ENCODE assay signal across 15 cellular contexts in genomic region chr9:127924736-127925444, GRCh38. TPM values are rescaled to one million over a fixed set of nuclear protein-coding genes. Genes with fewer than 3 reads are reported as not detected.
A peak's percentile ranks its signal among the peaks of the same experiment; 100 is the strongest.
DNase-seq lines count a peak whose midpoint lies in the region; ATAC-seq, FAIRE-seq and TF ChIP-seq lines count a peak whose summit lies in the region.
"Had no signal": no experiment of that assay in that cellular context is flagged by ENCODE, and none has a peak within 500 bp of the region (broad histone marks: within the 10 kb centered on the region; RNA-seq: fewer than 3 reads in every experiment).

No MANE protein-coding gene starts in this region.

- no peak for ATAC-seq in CD4-positive, alpha-beta T cell (ENCODE audit: poor library complexity)
- ATAC-seq in RWPE2 (ENCODE audit: low read depth) (no peak), GM21447 (IDR thresholded peaks at IDR 0.05; ENCODE audit: unreplicated experiment) (no peak)

- no peaks in the 10 kb centered on the region for H3K9me3 ChIP-seq in CD4-positive, alpha-beta T cell (ENCODE audit: control insufficient read depth, low read length)
- H3K9me3 ChIP-seq in RWPE2 (ENCODE audit: severe bottlenecking) (no peaks in the 10 kb centered on the region), kidney (ENCODE audit: control insufficient read depth in 1 of 2, low read length in 2 of 2) (no peaks in the 10 kb centered on the region), MM.1S (replicated peaks; ENCODE audit: insufficient read depth, low read length) (no peaks in the 10 kb centered on the region)
- H3K9me3 ChIP-seq: HAP-1, SJSA1 had no signal

- no peaks in the 10 kb centered on the region for H3K27me3 ChIP-seq in CD4-positive, alpha-beta T cell (ENCODE audit: control insufficient read depth, insufficient read depth, low read length)
- H3K27me3 ChIP-seq in RWPE2 (ENCODE audit: insufficient read depth, poor library complexity, severe bottlenecking) (no peaks in the 10 kb centered on the region), MM.1S (replicated peaks; ENCODE audit: insufficient read depth, low read length) (no peaks in the 10 kb centered on the region)
- H3K27me3 ChIP-seq: SJSA1 had no signal

- no peaks in the 10 kb centered on the region for H3K36me3 ChIP-seq in RWPE2 (ENCODE audit: low read depth)
- no peaks in the 10 kb centered on the region for H3K36me3 ChIP-seq in kidney (ENCODE audit: control insufficient read depth in 1 of 2, insufficient read depth in 2 of 2, low read length in 2 of 2)
- H3K36me3 ChIP-seq in MM.1S (replicated peaks; ENCODE audit: insufficient read depth, low read length): no peaks in the 10 kb centered on the region
- H3K36me3 ChIP-seq: HAP-1, SJSA1 had no signal

- no peaks in the 10 kb centered on the region for H3K9me3 Mint-ChIP-seq in CD4-positive, alpha-beta T cell

- no peak overlapping the region for H3K4me3 ChIP-seq in RWPE2 (ENCODE audit: severe bottlenecking)
- no peak overlapping the region for H3K4me3 ChIP-seq in kidney (ENCODE audit: low read length in 2 of 2)
- no peak overlapping the region for H3K4me3 ChIP-seq in MM.1S (ENCODE audit: low read length)
- H3K4me3 ChIP-seq: HAP-1, SJSA1 had no signal

- FAIRE-seq in kidney (lab: Jason Lieb, UNC): no peak
- FAIRE-seq: D721Med had no signal

- intact Hi-C loops in CD4-positive, alpha-beta T cell (cut with DNase I, micrococcal nuclease): no loop called here
- intact Hi-C loops in kidney (cut with DNase I): loop anchor here (5.0 kb wide), 1 partner anchor 333 kb away; no protein-coding TSS in a partner anchor

- H3K4me1 ChIP-seq in RWPE2 (ENCODE audit: insufficient read depth, poor library complexity, severe bottlenecking) (peaks cover 18% of the 10 kb centered on the region), kidney (ENCODE audit: control insufficient read depth in 1 of 2, insufficient read depth in 1 of 2, low read depth in 1 of 2, low read length in 2 of 2) (peaks cover 0 to 19% of the 10 kb centered on the region in 2 donors), MM.1S (ENCODE audit: low read length) (peaks cover 37% of the 10 kb centered on the region)
- H3K4me1 ChIP-seq: HAP-1 had no signal

- H3K4me3 Mint-ChIP-seq in CD4-positive, alpha-beta T cell: peak overlapping the region; percentile 35

- H3K27ac ChIP-seq in CD4-positive, alpha-beta T cell (ENCODE audit: low read depth, low read length): no peak overlapping the region
- H3K27ac ChIP-seq in RWPE2 (ENCODE audit: poor library complexity, severe bottlenecking) (peak overlapping the region; percentile 59), kidney (ENCODE audit: low read depth in 2 of 2, low read length in 2 of 2) (no peak overlapping the region), MM.1S (ENCODE audit: low read length) (no peak overlapping the region)

- TF ChIP-seq CTCF in CD4-positive, alpha-beta T cell (IDR thresholded peaks at IDR 0.05): no peak
- TF ChIP-seq CTCF in RWPE2 (IDR thresholded peaks at IDR 0.05; ENCODE audit: poor library complexity, severe bottlenecking) (no peak), kidney (IDR thresholded peaks at IDR 0.05; ENCODE audit: borderline replicate concordance, extremely low read depth, insufficient read depth) (no peak), MM.1S (IDR thresholded peaks at IDR 0.05; ENCODE audit: low read length) (no peak)

- peaks cover 4% of the 10 kb centered on the region for H3K27me3 Mint-ChIP-seq in CD4-positive, alpha-beta T cell

- peaks cover 25% of the 10 kb centered on the region for H3K4me1 Mint-ChIP-seq in CD4-positive, alpha-beta T cell (ENCODE audit: low read depth)

- CTCF ChIA-PET in CD4-positive, alpha-beta T cell (lab: Charles Lee): no interaction called here

- DNase-seq in NCI-H2171 treated with DMSO at 0.1 percent for 48 hours (lab: John Stamatoyannopoulos, UW) (peak; percentile 31), NCI-H2171 (lab: John Stamatoyannopoulos, UW) (no peak), RWPE2 (ENCODE audit: low spot score) (no peak), kidney (peak; percentile 68), MM.1S (no peak), CD1c-positive myeloid dendritic cell (ENCODE audit: extremely low spot score) (no peak)
- no peak for DNase-seq in CD4-positive, alpha-beta T cell
- DNase-seq: DMS79 treated with DMSO at 0.1 percent for 48 hours, NCI-H1105, NCI-H2081, NCI-H2227 treated with DMSO at 0.1 percent for 48 hours had no signal

- H3K4me2 ChIP-seq in MM.1S (ENCODE audit: low read depth, low read length): no peak overlapping the region

- H3K79me2 ChIP-seq in MM.1S (ENCODE audit: low read length): no peaks in the 10 kb centered on the region

- POLR2A ChIA-PET in CD4-positive, alpha-beta T cell (lab: Charles Lee): no interaction called here

- H3F3A ChIP-seq in MM.1S (ENCODE audit: insufficient read depth, low read length): peaks cover 40% of the 10 kb centered on the region

- no peak overlapping the region for H3K9ac ChIP-seq in kidney (ENCODE audit: low read length in 2 of 2)
- no peak overlapping the region for H3K9ac ChIP-seq in MM.1S (ENCODE audit: low read length)

- no peak overlapping the region for H3K27ac Mint-ChIP-seq in CD4-positive, alpha-beta T cell

- H4K20me1 ChIP-seq in MM.1S (ENCODE audit: insufficient read depth, low read length): no peaks in the 10 kb centered on the region

- no peaks in the 10 kb centered on the region for H3K36me3 Mint-ChIP-seq in CD4-positive, alpha-beta T cell (ENCODE audit: low read depth)

- no peaks in the 10 kb centered on the region for H3K9me2 ChIP-seq in MM.1S (replicated peaks; ENCODE audit: insufficient read depth, low read length)

- no peak overlapping the region for H2AFZ ChIP-seq in MM.1S (ENCODE audit: low read length)

RNA-seq across cellular contexts. Expression of gene PIP5KL1, which starts 5.7 kb away (rescaled TPM):
- 1 to 10 TPM; 2.9 to 3.3 TPM for total RNA-seq in CD4-positive, alpha-beta T cell
- 3.0 TPM for total RNA-seq in kidney
- polyA plus RNA-seq in kidney (ENCODE audit: insufficient read depth, low read depth, low replicate concordance): 4.3 TPM

RNA-seq across cellular contexts. Expression of gene ST6GALNAC4, which starts 8.0 kb away (rescaled TPM):
- total RNA-seq in CD4-positive, alpha-beta T cell: 10 to 100 TPM; 28.7 to 30.2 TPM
- 31.4 TPM for total RNA-seq in kidney
- polyA plus RNA-seq in kidney (ENCODE audit: insufficient read depth, low read depth, low replicate concordance): 31.6 TPM

RNA-seq across cellular contexts. Expression of gene DPM2, which starts 12.8 kb away (rescaled TPM):
- total RNA-seq in CD4-positive, alpha-beta T cell: 10 to 100 TPM; 41.7 to 47.6 TPM
- total RNA-seq in kidney: 42.8 TPM
- polyA plus RNA-seq in kidney (ENCODE audit: insufficient read depth, low read depth, low replicate concordance): 70.0 TPM

RNA-seq across cellular contexts. Expression of gene ST6GALNAC6, which starts 25.5 kb away (rescaled TPM):
- total RNA-seq in CD4-positive, alpha-beta T cell: 10 to 100 TPM; 93.1 to 97.5 TPM
- 74.6 TPM for total RNA-seq in kidney
- 75.0 TPM for polyA plus RNA-seq in kidney (ENCODE audit: insufficient read depth, low read depth, low replicate concordance)

RNA-seq across cellular contexts. Expression of gene AK1, which starts 47.4 kb away (rescaled TPM):
- 10 to 100 TPM; 46.7 to 52.6 TPM for total RNA-seq in CD4-positive, alpha-beta T cell
- total RNA-seq in kidney: 77.9 TPM
- polyA plus RNA-seq in kidney (ENCODE audit: insufficient read depth, low read depth, low replicate concordance): 185 TPM

Comparison
In these comparisons a context has a peak if more than half of its experiments do, and no peak if none do; other contexts are left out.
1. DNase-seq: peak in NCI-H2171 treated with DMSO at 0.1 percent for 48 hours (single experiment) and kidney (single experiment); none in NCI-H2171 (single experiment), CD4-positive, alpha-beta T cell (0 of 10), RWPE2 (single experiment), MM.1S (single experiment) and CD1c-positive myeloid dendritic cell (single experiment).